Comparison of ENCODE assay signal across 16 cellular contexts in genomic region chr9:131879531-131880290, GRCh38.
DNase-seq lines count a peak whose midpoint lies in the region; ATAC-seq, FAIRE-seq and TF ChIP-seq lines count a peak whose summit lies in the region.
"Had no signal": no experiment of that assay in that cellular context is flagged by ENCODE, and none has a peak within 500 bp of the region (broad histone marks: within the 10 kb centered on the region; RNA-seq: fewer than 3 reads in every experiment).

No MANE protein-coding gene starts in this region.

- no peaks in the 10 kb centered on the region for H3K9me3 ChIP-seq in H1 (ENCODE audit: insufficient read depth in 2 of 2, low read depth in 1 of 2, low read length in 1 of 2)
- H3K9me3 ChIP-seq in trophoblast cell (ENCODE audit: insufficient read depth, low read depth, low read length) = no peaks in the 10 kb centered on the region
- H3K9me3 ChIP-seq in mucosa of descending colon = no peaks in the 10 kb centered on the region
- H3K9me3 ChIP-seq in gastrocnemius medialis = no peaks in the 10 kb centered on the region

- CTCF ChIA-PET in H1 (lab: Charles Lee; ENCODE audit: partially characterized antibody) = interaction anchor here (1.3 to 4.6 kb wide), 2 partner anchors 9 to 290 kb away, joined by 3 to 16 read pairs; no protein-coding TSS in a partner anchor

- H3K4me1 ChIP-seq in H1 (replicated peaks in 1 of 4; ENCODE audit: control insufficient read depth in 3 of 4, insufficient read depth in 4 of 4, low read length in 3 of 4) = peaks cover 0 to 6% (median 5%) of the 10 kb centered on the region in 4 experiments; a peak in 4 of 7 replicates
- no peaks in the 10 kb centered on the region for H3K4me1 ChIP-seq in trophoblast cell (ENCODE audit: control insufficient read depth in 1 of 2, insufficient read depth in 2 of 2, low read length in 2 of 2)
- no peaks in the 10 kb centered on the region for H3K4me1 ChIP-seq in mucosa of descending colon (ENCODE audit: low read depth)
- no peaks in the 10 kb centered on the region for H3K4me1 ChIP-seq in gastrocnemius medialis

- H3K27ac Mint-ChIP-seq in natural killer cell treated with Interleukin-12 subunit alpha and Interleukin-12 subunit beta and Interleukin-15 and Interleukin-18, amount 100 ng/mL, for 72 hours = no peak overlapping the region
- H3K27ac Mint-ChIP-seq in natural killer cell = no peak overlapping the region
- H3K27ac Mint-ChIP-seq in activated T-helper 2 cell treated with anti-CD3 and anti-CD28 coated beads, Interferon-gamma antibody, Interleukin-2, Interleukin-4, amounts not matched to agents 10 μg/mL and 5 μg/mL and 100 μg/mL, durations not matched to agents 14 hours and 24 hours and 36 hours = no peak overlapping the region
- H3K27ac Mint-ChIP-seq: H9 had no signal

- H2BK20ac ChIP-seq in H1 (ENCODE audit: low read length) = no peak overlapping the region

- no peak overlapping the region for H4K8ac ChIP-seq in H1 (ENCODE audit: extremely low read depth, insufficient read depth, low read length)
- H4K8ac ChIP-seq in trophoblast cell (ENCODE audit: low read depth, low read length) = no peak overlapping the region

- ATAC-seq in natural killer cell treated with Interleukin-12 subunit alpha and Interleukin-12 subunit beta and Interleukin-15 and Interleukin-18, amount 100 ng/mL, for 72 hours = no peak
- ATAC-seq in natural killer cell (no peak), GM21423 (IDR thresholded peaks at IDR 0.05; ENCODE audit: unreplicated experiment) (no peak), mucosa of descending colon (no peak), gastrocnemius medialis (no peak)
- ATAC-seq: GM12878, GM23338 had no signal

- no peak for FAIRE-seq in H1 (lab: Jason Lieb, UNC)
- FAIRE-seq: GM12878, GM18507 had no signal

- H3K27ac ChIP-seq in H1 (ENCODE audit: low read depth, low read length) (no peak overlapping the region), trophoblast cell (ENCODE audit: low read depth, low read length) (no peak overlapping the region), gastrocnemius medialis (no peak overlapping the region)
- H3K27ac ChIP-seq: C4-2B had no signal

- 92% methylated on average over 16 of the region's 19 CpGs; no CpG with 5 or more reads in 1 of the 2 experiments for WGBS in H1 (ENCODE audit: extremely low coverage in 1 of 2, insufficient coverage in 1 of 2, insufficient read length in 1 of 2, insufficient replicate concordance in 2 of 2, low coverage in 1 of 2, low lambda C conversion rate in 2 of 2, missing lambda C conversion rate in 1 of 2), 2 experiments
- WGBS in trophoblast cell (ENCODE audit: extremely low coverage, insufficient coverage, insufficient read length) = no CpG with 5 or more reads among the region's 19 CpGs

- no peak overlapping the region for H2AFZ ChIP-seq in H1 (ENCODE audit: low read length)
- H2AFZ ChIP-seq in trophoblast cell (ENCODE audit: insufficient read depth, low read length, poor library complexity) = no peak overlapping the region
- H2AFZ ChIP-seq: GM23338 had no signal

- H4K91ac ChIP-seq in H1 (replicated peaks; ENCODE audit: insufficient read length, low read length) (no peak overlapping the region), trophoblast cell (ENCODE audit: low read depth, low read length) (no peak overlapping the region)

- H4K20me1 ChIP-seq in H1 (replicated peaks in 1 of 2; ENCODE audit: control insufficient read depth in 1 of 2, insufficient read depth in 2 of 2, low read length in 2 of 2) = no peaks in the 10 kb centered on the region

- no peaks in the 10 kb centered on the region for H3K27me3 Mint-ChIP-seq in natural killer cell treated with Interleukin-12 subunit alpha and Interleukin-12 subunit beta and Interleukin-15 and Interleukin-18, amount 100 ng/mL, for 72 hours
- H3K27me3 Mint-ChIP-seq in natural killer cell (ENCODE audit: low read depth in 2 of 2) = no peaks in the 10 kb centered on the region
- no peaks in the 10 kb centered on the region for H3K27me3 Mint-ChIP-seq in activated T-helper 2 cell treated with anti-CD3 and anti-CD28 coated beads, Interferon-gamma antibody, Interleukin-2, Interleukin-4, amounts not matched to agents 10 μg/mL and 5 μg/mL and 100 μg/mL, durations not matched to agents 14 hours and 24 hours and 36 hours (ENCODE audit: low read depth)
- H3K27me3 Mint-ChIP-seq: CD4-positive, alpha-beta memory T cell had no signal

- H3K9me3 Mint-ChIP-seq in natural killer cell treated with Interleukin-12 subunit alpha and Interleukin-12 subunit beta and Interleukin-15 and Interleukin-18, amount 100 ng/mL, for 72 hours = no peaks in the 10 kb centered on the region
- H3K9me3 Mint-ChIP-seq in natural killer cell = no peaks in the 10 kb centered on the region
- no peaks in the 10 kb centered on the region for H3K9me3 Mint-ChIP-seq in activated T-helper 2 cell treated with anti-CD3 and anti-CD28 coated beads, Interferon-gamma antibody, Interleukin-2, Interleukin-4, amounts not matched to agents 10 μg/mL and 5 μg/mL and 100 μg/mL, durations not matched to agents 14 hours and 24 hours and 36 hours
- H3K9me3 Mint-ChIP-seq: CD4-positive, alpha-beta memory T cell; GM23338; H9 had no signal

- H2AK5ac ChIP-seq in H1 (ENCODE audit: low read depth, low read length) = no peak overlapping the region
- no peak overlapping the region for H2AK5ac ChIP-seq in trophoblast cell (ENCODE audit: low read length)

- no peak overlapping the region for H4K5ac ChIP-seq in H1 (ENCODE audit: insufficient read length, low read depth, low read length)

- H3K14ac ChIP-seq in H1 (ENCODE audit: insufficient read length) (no peak overlapping the region), trophoblast cell (ENCODE audit: low read length) (no peak overlapping the region)

- no peaks in the 10 kb centered on the region for H3K79me2 ChIP-seq in H1 (ENCODE audit: control insufficient read depth in 1 of 2, insufficient read depth in 2 of 2, low read length in 2 of 2)
- H3K79me2 ChIP-seq in trophoblast cell (ENCODE audit: control insufficient read depth, insufficient read depth, low read length, poor library complexity) = no peaks in the 10 kb centered on the region

- H2BK5ac ChIP-seq in H1 (ENCODE audit: low read depth, low read length) (no peak overlapping the region), trophoblast cell (ENCODE audit: low read depth, low read length, poor library complexity) (no peak overlapping the region)

- in situ Hi-C loops in gastrocnemius medialis (cut with MboI; ENCODE audit: low sequenced_read_pairs in 4 of 4) = no loop called here

- no peak overlapping the region for H2BK12ac ChIP-seq in H1 (ENCODE audit: low read depth, low read length)
- no peak overlapping the region for H2BK12ac ChIP-seq in trophoblast cell (ENCODE audit: low read length)

- H3K4me3 Mint-ChIP-seq in natural killer cell treated with Interleukin-12 subunit alpha and Interleukin-12 subunit beta and Interleukin-15 and Interleukin-18, amount 100 ng/mL, for 72 hours = no peak overlapping the region
- H3K4me3 Mint-ChIP-seq in natural killer cell = no peak overlapping the region
- no peak overlapping the region for H3K4me3 Mint-ChIP-seq in activated T-helper 2 cell treated with anti-CD3 and anti-CD28 coated beads, Interferon-gamma antibody, Interleukin-2, Interleukin-4, amounts not matched to agents 10 μg/mL and 5 μg/mL and 100 μg/mL, durations not matched to agents 14 hours and 24 hours and 36 hours (ENCODE audit: low read depth)
- H3K4me3 Mint-ChIP-seq: CD4-positive, alpha-beta memory T cell; GM23338; H9 had no signal

- TF ChIP-seq POLR2A in H1 (IDR thresholded peaks at IDR 0.05; ENCODE audit: control extremely low read depth in 1 of 2, low read depth in 2 of 2, low read length in 2 of 2) = no peak
- no peak for TF ChIP-seq POLR2A in gastrocnemius medialis (IDR thresholded peaks at IDR 0.05)

- H3K4me2 ChIP-seq in H1 (ENCODE audit: insufficient read depth in 1 of 2, low read depth in 2 of 2, low read length in 2 of 2) (no peak overlapping the region), trophoblast cell (ENCODE audit: low read length) (no peak overlapping the region)

- H3K36me3 Mint-ChIP-seq in natural killer cell treated with Interleukin-12 subunit alpha and Interleukin-12 subunit beta and Interleukin-15 and Interleukin-18, amount 100 ng/mL, for 72 hours = no peaks in the 10 kb centered on the region
- no peaks in the 10 kb centered on the region for H3K36me3 Mint-ChIP-seq in natural killer cell
- H3K36me3 Mint-ChIP-seq in activated T-helper 2 cell treated with anti-CD3 and anti-CD28 coated beads, Interferon-gamma antibody, Interleukin-2, Interleukin-4, amounts not matched to agents 10 μg/mL and 5 μg/mL and 100 μg/mL, durations not matched to agents 14 hours and 24 hours and 36 hours (ENCODE audit: low read depth) = no peaks in the 10 kb centered on the region

- H3K36me3 ChIP-seq in H1 (ENCODE audit: control insufficient read depth in 2 of 4, insufficient read depth in 4 of 4, low read length in 3 of 4) = no peaks in the 10 kb centered on the region
- no peaks in the 10 kb centered on the region for H3K36me3 ChIP-seq in trophoblast cell (ENCODE audit: control insufficient read depth in 1 of 2, insufficient read depth in 2 of 2, low read length in 2 of 2)
- H3K36me3 ChIP-seq in mucosa of descending colon (ENCODE audit: low read depth) = no peaks in the 10 kb centered on the region
- no peaks in the 10 kb centered on the region for H3K36me3 ChIP-seq in gastrocnemius medialis

- H3K18ac ChIP-seq in H1 (ENCODE audit: extremely low read depth, low read length) (no peak overlapping the region), trophoblast cell (ENCODE audit: low read length) (no peak overlapping the region)

- H3K56ac ChIP-seq in H1 (replicated peaks; ENCODE audit: insufficient read length, low read depth, low read length) = no peak overlapping the region

- H3K9ac ChIP-seq in H1 (replicated peaks in 1 of 4; ENCODE audit: extremely low read depth in 1 of 4, low read depth in 3 of 4, low read length in 3 of 4) = no peak overlapping the region
- peak overlapping the region; percentile 21 for H3K9ac ChIP-seq in trophoblast cell (ENCODE audit: low read length)

- no peak for TF ChIP-seq RAD21 in H1 (IDR thresholded peaks at IDR 0.05 in 1 of 2, conservative IDR thresholded peaks at IDR 0.05 in 1 of 2; ENCODE audit: low read depth in 2 of 2, low read length in 2 of 2)

- TF ChIP-seq EP300 in H1 (IDR thresholded peaks at IDR 0.05; ENCODE audit: borderline replicate concordance in 1 of 2, low read depth in 2 of 2, low read length in 2 of 2) = no peak

- no peaks in the 10 kb centered on the region for H3K23me2 ChIP-seq in H1 (ENCODE audit: low read depth, low read length)

- H3K79me1 ChIP-seq in H1 (ENCODE audit: low read depth, low read length) (no peaks in the 10 kb centered on the region), trophoblast cell (ENCODE audit: low read length) (no peaks in the 10 kb centered on the region)

- H3K4me3 ChIP-seq in H1 (ENCODE audit: extremely low read depth in 1 of 4, insufficient read depth in 2 of 4, low read depth in 3 of 4, low read length in 4 of 4) = no peak overlapping the region
- no peak overlapping the region for H3K4me3 ChIP-seq in trophoblast cell (ENCODE audit: low read depth, low read length)
- no peak overlapping the region for H3K4me3 ChIP-seq in mucosa of descending colon
- no peak overlapping the region for H3K4me3 ChIP-seq in gastrocnemius medialis
- H3K4me3 ChIP-seq: GM12878, GM23338 had no signal

- intact Hi-C loops in natural killer cell (cut with micrococcal nuclease) (no loop called here), mucosa of descending colon (cut with DNase I, micrococcal nuclease) (loop anchor here in 1 of 2 donors (10.0 kb wide), 1 partner anchor 55 kb away; no protein-coding TSS in a partner anchor), gastrocnemius medialis (cut with DNase I; ENCODE audit: low total_unique reads) (no loop called here)
- intact Hi-C loops in activated T-helper 2 cell treated with anti-CD3 and anti-CD28 coated beads, Interferon-gamma antibody, Interleukin-2, Interleukin-4, amounts not matched to agents 10 μg/mL and 5 μg/mL and 100 μg/mL, durations not matched to agents 14 hours and 24 hours and 36 hours (cut with micrococcal nuclease) = no loop called here

- peak; percentile 56 for DNase-seq in natural killer cell treated with Interleukin-12 subunit alpha and Interleukin-12 subunit beta and Interleukin-15 and Interleukin-18, amount 100 ng/mL, for 72 hours (ENCODE audit: low spot score)
- DNase-seq in natural killer cell (no peak), H1 (ENCODE audit: low read depth in 1 of 2, low spot score in 2 of 2) (no peak), trophoblast cell (no peak), mucosa of descending colon (no peak), gastrocnemius medialis (no peak)
- DNase-seq in activated T-helper 2 cell treated with anti-CD3 and anti-CD28 coated beads, Interferon-gamma antibody, Interleukin-2, Interleukin-4, amounts not matched to agents 10 μg/mL and 5 μg/mL and 100 μg/mL, durations not matched to agents 14 hours and 24 hours and 36 hours (ENCODE audit: low spot score) = no peak
- DNase-seq: ACHN; CD4-positive, alpha-beta memory T cell; DMS79; H9 had no signal

- no peak overlapping the region for H4K12ac ChIP-seq in trophoblast cell (ENCODE audit: low read depth, low read length)

- H2BK15ac ChIP-seq in H1 (ENCODE audit: low read length) = no peak overlapping the region

- TF ChIP-seq CTCF in natural killer cell (IDR thresholded peaks at IDR 0.05) (no peak), H1 (IDR thresholded peaks at IDR 0.05; ENCODE audit: control extremely low read depth in 1 of 3, insufficient read depth in 1 of 3, low read depth in 1 of 3, low read length in 3 of 3) (no peak), mucosa of descending colon (IDR thresholded peaks at IDR 0.05) (no peak), gastrocnemius medialis (IDR thresholded peaks at IDR 0.05 in 4 of 5, conservative IDR thresholded peaks at IDR 0.05 in 1 of 5) (no peak)

- peaks cover 13 to 15% of the 10 kb centered on the region in 2 donors for H3K4me1 Mint-ChIP-seq in natural killer cell treated with Interleukin-12 subunit alpha and Interleukin-12 subunit beta and Interleukin-15 and Interleukin-18, amount 100 ng/mL, for 72 hours (ENCODE audit: low read depth in 2 of 2)
- H3K4me1 Mint-ChIP-seq in natural killer cell = peaks cover 16 to 21% of the 10 kb centered on the region in 2 donors
- H3K4me1 Mint-ChIP-seq in activated T-helper 2 cell treated with anti-CD3 and anti-CD28 coated beads, Interferon-gamma antibody, Interleukin-2, Interleukin-4, amounts not matched to agents 10 μg/mL and 5 μg/mL and 100 μg/mL, durations not matched to agents 14 hours and 24 hours and 36 hours (ENCODE audit: low read depth) = peaks cover 25% of the 10 kb centered on the region

- H3K27me3 ChIP-seq in H1 (replicated peaks in 1 of 4; ENCODE audit: control insufficient read depth in 3 of 4, extremely low read depth in 1 of 4, insufficient read depth in 3 of 4, low read length in 3 of 4) (no peaks in the 10 kb centered on the region), trophoblast cell (ENCODE audit: insufficient read depth, low read length) (no peaks in the 10 kb centered on the region), gastrocnemius medialis (no peaks in the 10 kb centered on the region)

- H3K23ac ChIP-seq in H1 (ENCODE audit: insufficient read length) (no peak overlapping the region), trophoblast cell (ENCODE audit: low read length) (no peak overlapping the region)

- H3K4ac ChIP-seq in H1 (replicated peaks; ENCODE audit: insufficient read length, low read depth, low read length) = no peak overlapping the region
- no peak overlapping the region for H3K4ac ChIP-seq in trophoblast cell (ENCODE audit: low read depth, low read length)

- POLR2A ChIA-PET in H1 (lab: Charles Lee; ENCODE audit: partially characterized antibody) = no interaction called here

- peak overlapping the region; percentile 26 for H2BK120ac ChIP-seq in H1 (replicated peaks; ENCODE audit: low read depth, low read length)
- no peak overlapping the region for H2BK120ac ChIP-seq in trophoblast cell (ENCODE audit: insufficient read depth, low read length, poor library complexity)
